Comparison of ENCODE assay signal across 19 cellular contexts in genomic region chr2:223746611-223747010, GRCh38.
A peak's percentile ranks its signal among the peaks of the same experiment; 100 is the strongest.
DNase-seq lines count a peak whose midpoint lies in the region; FAIRE-seq and TF ChIP-seq lines count a peak whose summit lies in the region.
"Had no signal": no experiment of that assay in that cellular context is flagged by ENCODE, and none has a peak within 500 bp of the region (broad histone marks: within the 10 kb centered on the region; RNA-seq: fewer than 3 reads in every experiment).

No MANE protein-coding gene starts in this region.

- dilution Hi-C loops in endothelial cell of umbilical vein (cut with MboI; ENCODE audit: extremely low pct_ligation_motif_present, low sequenced_read_pairs) = no loop called here

- H3K27ac ChIP-seq in SK-N-MC = peak overlapping the region; percentile 99
- no peak overlapping the region for H3K27ac ChIP-seq in endothelial cell of umbilical vein (ENCODE audit: insufficient read depth, low read depth, low read length)
- no peak overlapping the region for H3K27ac ChIP-seq in ascending aorta
- H3K27ac ChIP-seq: BLaER1 treated with 17β-estradiol and CSF1 and Interleukin-3, amounts not matched to agents 10 nM and 100 nM had no signal

- CTCF ChIA-PET in endothelial cell of umbilical vein (lab: Charles Lee) = interaction anchor here (1.1 kb wide), 1 partner anchor 13 kb away, joined by 4 read pairs; no protein-coding TSS in a partner anchor

- H3K4me3 ChIP-seq in SK-N-MC (peak overlapping the region; percentile 51), endothelial cell of umbilical vein (replicated peaks in 1 of 3; ENCODE audit: insufficient read depth in 1 of 3, low read depth in 1 of 3, low read length in 3 of 3) (no peak overlapping the region), ascending aorta (no peak overlapping the region), BE2C (ENCODE audit: low read depth, low read length) (no peak overlapping the region)
- H3K4me3 ChIP-seq: BLaER1 treated with 17β-estradiol and CSF1 and Interleukin-3, amounts not matched to agents 10 nM and 100 nM; GM12878; GM23338 had no signal

- H3K27ac Mint-ChIP-seq in mesothelial cell of epicardium = peak overlapping the region; percentile 25
- H3K27ac Mint-ChIP-seq: B cell; CD4-positive, alpha-beta T cell; GM23338; H9 had no signal

- H3K9me1 ChIP-seq in endothelial cell of umbilical vein (replicated peaks; ENCODE audit: control insufficient read depth, extremely low read depth, insufficient read depth, low read length) = no peaks in the 10 kb centered on the region

- peaks cover 57% of the 10 kb centered on the region for H3K4me1 Mint-ChIP-seq in mesothelial cell of epicardium
- H3K4me1 Mint-ChIP-seq: B cell, CD14-positive monocyte had no signal

- DNase-seq in SK-N-MC (ENCODE audit: low read depth, low spot score) (peak; percentile 95), endothelial cell of umbilical vein (ENCODE audit: low read depth, low spot score) (peak; percentile 61), mesothelial cell of epicardium (ENCODE audit: low spot score in 2 of 2, unreplicated experiment in 2 of 2) (no peak), ascending aorta (ENCODE audit: low spot score in 2 of 2) (no peak), BE2C (no peak)
- no peak for DNase-seq in stimulated activated CD4-positive, alpha-beta T cell treated with anti-CD3 and anti-CD28 coated beads, Interleukin-4, amount 100 ng/mL, for 24 hours
- DNase-seq: CD4-positive, alpha-beta T cell; CD8-positive, alpha-beta memory T cell; DMS 273 treated with DMSO at 0.1 percent for 48 hours; DMS79; EL; GDM1; H9 had no signal

- no peaks in the 10 kb centered on the region for H3K36me3 Mint-ChIP-seq in mesothelial cell of epicardium
- H3K36me3 Mint-ChIP-seq: CD14-positive monocyte had no signal

- H4K20me1 ChIP-seq in endothelial cell of umbilical vein (replicated peaks; ENCODE audit: control insufficient read depth, extremely low read depth, insufficient read depth, low read length) = no peaks in the 10 kb centered on the region
- H4K20me1 ChIP-seq: BLaER1 treated with 17β-estradiol and CSF1 and Interleukin-3, amounts not matched to agents 10 nM and 100 nM had no signal

- peak; percentile 57 for FAIRE-seq in endothelial cell of umbilical vein (lab: Jason Lieb, UNC)
- FAIRE-seq: D721Med, GM12878 had no signal

- POLR2A ChIA-PET in endothelial cell of umbilical vein (lab: Charles Lee) = no interaction called here

- H2AFZ ChIP-seq in endothelial cell of umbilical vein (ENCODE audit: low read depth, low read length) = no peak overlapping the region
- H2AFZ ChIP-seq: GM23338 had no signal

- H3K4me3 Mint-ChIP-seq in mesothelial cell of epicardium = no peak overlapping the region
- H3K4me3 Mint-ChIP-seq: B cell; CD14-positive monocyte; CD4-positive, alpha-beta T cell; CD8-positive, alpha-beta memory T cell; GM23338; H9 had no signal

- H3K36me3 ChIP-seq in SK-N-MC (ENCODE audit: insufficient read depth, low read length) = no peaks in the 10 kb centered on the region
- no peaks in the 10 kb centered on the region for H3K36me3 ChIP-seq in endothelial cell of umbilical vein (ENCODE audit: control insufficient read depth in 2 of 2, extremely low read depth in 1 of 2, insufficient read depth in 2 of 2, low read length in 2 of 2)
- no peaks in the 10 kb centered on the region for H3K36me3 ChIP-seq in ascending aorta
- no peaks in the 10 kb centered on the region for H3K36me3 ChIP-seq in BE2C
- H3K36me3 ChIP-seq: BLaER1 treated with 17β-estradiol and CSF1 and Interleukin-3, amounts not matched to agents 10 nM and 100 nM had no signal

- H3K9me3 ChIP-seq in SK-N-MC (ENCODE audit: low read depth, low read length) (no peaks in the 10 kb centered on the region), endothelial cell of umbilical vein (replicated peaks; ENCODE audit: control insufficient read depth, insufficient read depth, low read length) (no peaks in the 10 kb centered on the region), ascending aorta (no peaks in the 10 kb centered on the region), BE2C (no peaks in the 10 kb centered on the region)

- no peaks in the 10 kb centered on the region for H3K27me3 Mint-ChIP-seq in mesothelial cell of epicardium (ENCODE audit: low read depth)
- H3K27me3 Mint-ChIP-seq: B cell had no signal

- H3K9ac ChIP-seq in SK-N-MC (ENCODE audit: insufficient read length) = peak overlapping the region; percentile 58
- no peak overlapping the region for H3K9ac ChIP-seq in endothelial cell of umbilical vein (replicated peaks; ENCODE audit: extremely low read depth, insufficient read depth, low read length)
- H3K9ac ChIP-seq: BLaER1 treated with 17β-estradiol and CSF1 and Interleukin-3, amounts not matched to agents 10 nM and 100 nM had no signal

- TF ChIP-seq POLR2A in endothelial cell of umbilical vein (IDR thresholded peaks at IDR 0.05; ENCODE audit: low read depth, low read length) = no peak

- no peaks in the 10 kb centered on the region for H3K4me1 ChIP-seq in endothelial cell of umbilical vein (ENCODE audit: control insufficient read depth, extremely low read depth, insufficient read depth, low read length)
- peaks cover 0 to 8% of the 10 kb centered on the region in 2 donors for H3K4me1 ChIP-seq in ascending aorta
- H3K4me1 ChIP-seq in BE2C = no peaks in the 10 kb centered on the region; the same call in 1 of the 2 replicates
- H3K4me1 ChIP-seq: BLaER1 treated with 17β-estradiol and CSF1 and Interleukin-3, amounts not matched to agents 10 nM and 100 nM had no signal

- TF ChIP-seq CTCF in endothelial cell of umbilical vein (IDR thresholded peaks at IDR 0.05; ENCODE audit: extremely low read depth in 1 of 2, insufficient read depth in 1 of 2, low read depth in 1 of 2, low read length in 2 of 2) (no peak), mesothelial cell of epicardium (IDR thresholded peaks at IDR 0.05; ENCODE audit: unreplicated experiment) (no peak), ascending aorta (IDR thresholded peaks at IDR 0.05) (no peak), BE2C (IDR thresholded peaks at IDR 0.05; ENCODE audit: low read depth, low read length) (no peak)

- H3K27me3 ChIP-seq in endothelial cell of umbilical vein (ENCODE audit: control insufficient read depth in 2 of 2, insufficient read depth in 2 of 2, low read length in 2 of 2) (no peaks in the 10 kb centered on the region), ascending aorta (no peaks in the 10 kb centered on the region), BE2C (no peaks in the 10 kb centered on the region)
- H3K27me3 ChIP-seq: BLaER1 treated with 17β-estradiol and CSF1 and Interleukin-3, amounts not matched to agents 10 nM and 100 nM had no signal

- intact Hi-C loops in endothelial cell of umbilical vein (cut with micrococcal nuclease) (loop anchor here (1.0 kb wide), 1 partner anchor 12 kb away; no protein-coding TSS in a partner anchor), ascending aorta (cut with DNase I) (no loop called here)

- H3K9me3 Mint-ChIP-seq in mesothelial cell of epicardium = no peaks in the 10 kb centered on the region
- H3K9me3 Mint-ChIP-seq: CD4-positive, alpha-beta T cell; CD8-positive, alpha-beta memory T cell; GM23338; H9 had no signal

- H3K79me2 ChIP-seq in endothelial cell of umbilical vein (ENCODE audit: control insufficient read depth, insufficient read depth, low read length) = no peaks in the 10 kb centered on the region

- H3K4me2 ChIP-seq in endothelial cell of umbilical vein (ENCODE audit: insufficient read depth, low read length) = no peak overlapping the region
- H3K4me2 ChIP-seq: BLaER1 treated with 17β-estradiol and CSF1 and Interleukin-3, amounts not matched to agents 10 nM and 100 nM; GM23338 had no signal

- BruUV-seq in endothelial cell of umbilical vein (replicated peaks; lab: Mats Ljungman, UMichigan) = no TSS peak

TF ChIP-seq in endothelial cell of umbilical vein, 7 proteins besides CTCF, POLR2A, EP300 and RAD21:
- TF ChIP-seq MYC (IDR thresholded peaks at IDR 0.05; ENCODE audit: low read depth, low read length) = no peak
- no peak for TF ChIP-seq EZH2 (IDR thresholded peaks at IDR 0.05; ENCODE audit: borderline replicate concordance, low read depth, low read length, severe bottlenecking)
- TF ChIP-seq POLR2AphosphoS5 (IDR thresholded peaks at IDR 0.05; ENCODE audit: insufficient read depth, low read depth, low read length) = no peak

Comparison
In these comparisons a context has a peak if more than half of its experiments do, and no peak if none do; other contexts are left out.
1. DNase-seq: peak in SK-N-MC (single experiment) and endothelial cell of umbilical vein (single experiment); none in mesothelial cell of epicardium (0 of 2), stimulated activated CD4-positive, alpha-beta T cell treated with anti-CD3 and anti-CD28 coated beads, Interleukin-4, amount 100 ng/mL, for 24 hours (single experiment), ascending aorta (0 of 2) and BE2C (single experiment).